ENCODE assay signal across 17 cellular contexts in genomic region chr17:49908782-49909714, GRCh38. TPM values are rescaled to one million over a fixed set of nuclear protein-coding genes. Genes with fewer than 3 reads are reported as not detected.
"Had no signal": no experiment of that assay in that cellular context is flagged by ENCODE, and none has a peak within 500 bp of the region (broad histone marks: within the 10 kb centered on the region; RNA-seq: fewer than 3 reads in every experiment).

No MANE protein-coding gene starts in this region.

- H3K4me3 ChIP-seq: esophagus muscularis mucosa, lung, psoas muscle, upper lobe of right lung had no signal

- H3K27ac ChIP-seq: esophagus muscularis mucosa, psoas muscle, sigmoid colon, upper lobe of right lung had no signal

- H3K36me3 Mint-ChIP-seq: brain; immature natural killer cell; naive thymus-derived CD4-positive, alpha-beta T cell had no signal

- H3K27ac Mint-ChIP-seq: brain; dendritic cell treated with granulocyte-macrophage colony-stimulating factor and Interleukin-4, amounts not matched to agents 40 ng/mL and 50 ng/mL, for 4 days; immature natural killer cell; naive thymus-derived CD4-positive, alpha-beta T cell had no signal

- H3K9me3 ChIP-seq: esophagus muscularis mucosa, psoas muscle, sigmoid colon, upper lobe of right lung had no signal

- H3K4me1 ChIP-seq: psoas muscle, upper lobe of right lung had no signal

- H3K4me3 Mint-ChIP-seq: dendritic cell treated with granulocyte-macrophage colony-stimulating factor and Interleukin-4, amounts not matched to agents 40 ng/mL and 50 ng/mL, for 4 days had no signal

- ATAC-seq: activated CD4-positive, CD25-positive, alpha-beta regulatory T cell treated with anti-CD3 and anti-CD28 coated beads, Interleukin-2, amount 50 U/mL, for 24 hours; left cardiac atrium; naive thymus-derived CD4-positive, alpha-beta T cell; psoas muscle; upper lobe of right lung had no signal

- H3K9me3 Mint-ChIP-seq: dendritic cell treated with granulocyte-macrophage colony-stimulating factor and Interleukin-4, amounts not matched to agents 40 ng/mL and 50 ng/mL, for 4 days; immature natural killer cell; naive thymus-derived CD4-positive, alpha-beta T cell had no signal

- H3K36me3 ChIP-seq: esophagus muscularis mucosa, sigmoid colon, upper lobe of right lung had no signal

- DNase-seq: activated naive CD4-positive, alpha-beta T cell treated with anti-CD3 and anti-CD28 coated beads, Interleukin-2, amount 50 U/mL, for 16 hours; activated T-cell treated with anti-CD3 and anti-CD28 coated beads, Interleukin-2, amount 50 U/mL, for 1 hour; amniotic stem cell; hypothalamus; immature natural killer cell; left cardiac atrium; naive thymus-derived CD4-positive, alpha-beta T cell; psoas muscle; sigmoid colon; stimulated activated naive CD4-positive, alpha-beta T cell; upper lobe of right lung had no signal

RNA-seq across cellular contexts. Expression of gene DLX4, which starts 59.9 kb away (rescaled TPM):
- total RNA-seq: esophagus muscularis mucosa, fibroblast of villous mesenchyme, psoas muscle, sigmoid colon had no signal
- polyA plus RNA-seq: naive thymus-derived CD4-positive, alpha-beta T cell; psoas muscle had no signal
